Comparison of ENCODE assay signal across 16 cellular contexts in genomic region chr3:150269526-150269925, GRCh38.
DNase-seq lines count a peak whose midpoint lies in the region; ATAC-seq and TF ChIP-seq lines count a peak whose summit lies in the region.
"Had no signal": no experiment of that assay in that cellular context is flagged by ENCODE, and none has a peak within 500 bp of the region (broad histone marks: within the 10 kb centered on the region; RNA-seq: fewer than 3 reads in every experiment).

No MANE protein-coding gene starts in this region.

- no peaks in the 10 kb centered on the region for H3K9me2 ChIP-seq in hepatocyte (replicated peaks; ENCODE audit: insufficient read depth)

- H3K27me3 ChIP-seq in Caco-2 (replicated peaks; ENCODE audit: control insufficient read depth, insufficient read depth, low read length) (no peaks in the 10 kb centered on the region), Panc1 (ENCODE audit: control insufficient read depth, insufficient read depth, low read length) (no peaks in the 10 kb centered on the region), hepatocyte (no peaks in the 10 kb centered on the region), mucosa of rectum (ENCODE audit: control insufficient read depth in 2 of 2, insufficient read depth in 2 of 2, low read length in 2 of 2) (no peaks in the 10 kb centered on the region), H7 (ENCODE audit: control insufficient read depth, insufficient read depth, low read length) (no peaks in the 10 kb centered on the region)
- H3K27me3 ChIP-seq: BLaER1 treated with 17β-estradiol and CSF1 and Interleukin-3, amounts not matched to agents 10 nM and 100 nM had no signal

- peaks cover 21% of the 10 kb centered on the region for H3K4me1 Mint-ChIP-seq in Caco-2 (ENCODE audit: low read depth, unreplicated experiment)
- H3K4me1 Mint-ChIP-seq: CD4-positive, alpha-beta memory T cell; H9 had no signal

- peak overlapping the region; percentile 44 for H3K4me2 ChIP-seq in hepatocyte
- H3K4me2 ChIP-seq: BLaER1 treated with 17β-estradiol and CSF1 and Interleukin-3, amounts not matched to agents 10 nM and 100 nM had no signal

- CTCF ChIA-PET in Caco-2 (lab: Charles Lee) (interaction anchor here (1.3 kb wide), 1 partner anchor 138 kb away, joined by 4 read pairs; the partner anchor contains the start of gene TSC22D2), Panc1 (lab: Charles Lee) (no interaction called here)

- BruUV-seq in Caco-2 (replicated peaks; lab: Mats Ljungman, UMichigan) (no TSS peak), Panc1 (replicated peaks; lab: Mats Ljungman, UMichigan) (no TSS peak)

- H4K20me1 ChIP-seq in hepatocyte (ENCODE audit: insufficient read depth, poor library complexity, severe bottlenecking), result no peaks in the 10 kb centered on the region
- H4K20me1 ChIP-seq: BLaER1 treated with 17β-estradiol and CSF1 and Interleukin-3, amounts not matched to agents 10 nM and 100 nM had no signal

- intact Hi-C loops in Caco-2 (cut with micrococcal nuclease; ENCODE audit: unreplicated experiment), result loop anchor here (2.0 kb wide), 1 partner anchor 15 kb away; no protein-coding TSS in a partner anchor
- intact Hi-C loops in Panc1 (cut with micrococcal nuclease; ENCODE audit: unreplicated experiment), result no loop called here

- no peaks in the 10 kb centered on the region for H3K36me3 Mint-ChIP-seq in Caco-2 (ENCODE audit: insufficient read depth, unreplicated experiment)
- H3K36me3 Mint-ChIP-seq: CD4-positive, alpha-beta memory T cell had no signal

- H3K9me3 Mint-ChIP-seq in Caco-2 (ENCODE audit: unreplicated experiment), result no peaks in the 10 kb centered on the region
- H3K9me3 Mint-ChIP-seq: CD4-positive, alpha-beta memory T cell; H9 had no signal

- no peak for ATAC-seq in Panc1

- H3K9ac ChIP-seq in mucosa of rectum (ENCODE audit: low read depth in 1 of 2, low read length in 2 of 2), result no peak overlapping the region
- H3K9ac ChIP-seq: BLaER1 treated with 17β-estradiol and CSF1 and Interleukin-3, amounts not matched to agents 10 nM and 100 nM had no signal

- H3K27ac ChIP-seq in Panc1 (ENCODE audit: low read length) (peak overlapping the region; percentile 52), hepatocyte (peak overlapping the region; percentile 79), mucosa of rectum (ENCODE audit: low read depth in 2 of 2, low read length in 2 of 2) (peak overlapping the region; percentile 56 to 72)
- H3K27ac ChIP-seq: BLaER1 treated with 17β-estradiol and CSF1 and Interleukin-3, amounts not matched to agents 10 nM and 100 nM had no signal

- in situ Hi-C loops in Panc1 (cut with HindIII; ENCODE audit: low pct_unique_long_range_greater_than_20kb, low sequenced_read_pairs), result no loop called here

- H3K9me3 ChIP-seq in Caco-2, result no peaks in the 10 kb centered on the region
- H3K9me3 ChIP-seq in Panc1 (ENCODE audit: control insufficient read depth, insufficient read depth, low read depth, low read length), result no peaks in the 10 kb centered on the region
- H3K9me3 ChIP-seq in hepatocyte (ENCODE audit: low read depth), result no peaks in the 10 kb centered on the region
- no peaks in the 10 kb centered on the region for H3K9me3 ChIP-seq in mucosa of rectum (ENCODE audit: control insufficient read depth in 2 of 2, low read length in 2 of 2)
- H3K9me3 ChIP-seq: BLaER1 treated with 17β-estradiol and CSF1 and Interleukin-3, amounts not matched to agents 10 nM and 100 nM had no signal

- H3K4me1 ChIP-seq in Caco-2 (peaks cover 39% of the 10 kb centered on the region), Panc1 (ENCODE audit: control insufficient read depth, insufficient read depth, low read length) (peaks cover 4% of the 10 kb centered on the region), hepatocyte (ENCODE audit: insufficient read depth) (peaks cover 4% of the 10 kb centered on the region), mucosa of rectum (ENCODE audit: control insufficient read depth in 2 of 2, insufficient read depth in 2 of 2, low read length in 2 of 2) (peaks cover 3 to 21% of the 10 kb centered on the region in 2 donors)

- DNase-seq in Caco-2 (no peak), Panc1 (ENCODE audit: low read depth, low spot score) (no peak), hepatocyte (ENCODE audit: low spot score) (no peak), H7 (no peak), CD1c-positive myeloid dendritic cell (ENCODE audit: extremely low spot score) (no peak), NCI-H1092 treated with DMSO at 0.1 percent for 48 hours (lab: John Stamatoyannopoulos, UW) (no peak)
- DNase-seq in activated CD4-positive, CD25-positive, alpha-beta regulatory T cell (lab: John Stamatoyannopoulos, UW), result no peak
- DNase-seq: 8988T; ACHN; CD4-positive, alpha-beta memory T cell; DND-41; GDM1; H9; KBM-7 had no signal

- H3K4me3 ChIP-seq in Caco-2 (ENCODE audit: low read depth, low read length) (no peak overlapping the region), Panc1 (ENCODE audit: low read depth in 2 of 2, low read length in 2 of 2) (no peak overlapping the region), hepatocyte (no peak overlapping the region), mucosa of rectum (ENCODE audit: low read length in 2 of 2) (no peak overlapping the region), H7 (ENCODE audit: insufficient read depth, low read depth, low read length) (no peak overlapping the region)
- H3K4me3 ChIP-seq: BLaER1 treated with 17β-estradiol and CSF1 and Interleukin-3, amounts not matched to agents 10 nM and 100 nM had no signal

- H3K27me3 Mint-ChIP-seq in Caco-2 (ENCODE audit: insufficient read depth, unreplicated experiment), result no peaks in the 10 kb centered on the region

- POLR2A ChIA-PET in Caco-2 (lab: Charles Lee), result no interaction called here
- POLR2A ChIA-PET in Panc1 (lab: Charles Lee), result interaction anchor here (0.5 kb wide), 1 partner anchor 139 kb away, joined by 5 read pairs; no protein-coding TSS in a partner anchor

- no peaks in the 10 kb centered on the region for H3K36me3 ChIP-seq in Caco-2 (ENCODE audit: control insufficient read depth, insufficient read depth, low read length)
- H3K36me3 ChIP-seq in Panc1 (ENCODE audit: control insufficient read depth, insufficient read depth, low read length), result no peaks in the 10 kb centered on the region
- no peaks in the 10 kb centered on the region for H3K36me3 ChIP-seq in hepatocyte (replicated peaks; ENCODE audit: insufficient read depth, low read depth)
- no peaks in the 10 kb centered on the region for H3K36me3 ChIP-seq in mucosa of rectum (ENCODE audit: control insufficient read depth in 2 of 2, insufficient read depth in 2 of 2, low read length in 2 of 2)
- no peaks in the 10 kb centered on the region for H3K36me3 ChIP-seq in H7 (replicated peaks; ENCODE audit: control insufficient read depth, insufficient read depth, low read length)
- H3K36me3 ChIP-seq: BLaER1 treated with 17β-estradiol and CSF1 and Interleukin-3, amounts not matched to agents 10 nM and 100 nM had no signal

- H3K27ac Mint-ChIP-seq in Caco-2 (ENCODE audit: unreplicated experiment), result peak overlapping the region; percentile 66
- H3K27ac Mint-ChIP-seq: CD4-positive, alpha-beta memory T cell; H9 had no signal

- H3K4me3 Mint-ChIP-seq in Caco-2 (ENCODE audit: unreplicated experiment), result peak overlapping the region; percentile 67
- H3K4me3 Mint-ChIP-seq: CD4-positive, alpha-beta memory T cell; H9 had no signal

- H2AFZ ChIP-seq in hepatocyte, result no peak overlapping the region

- TF ChIP-seq CTCF in Caco-2 (IDR thresholded peaks at IDR 0.05; ENCODE audit: insufficient read depth in 1 of 2, low read depth in 1 of 2, low read length in 1 of 2, severe bottlenecking in 1 of 2, unreplicated experiment in 1 of 2), result no peak
- no peak for TF ChIP-seq CTCF in Panc1 (IDR thresholded peaks at IDR 0.05)
- no peak for TF ChIP-seq CTCF in hepatocyte (IDR thresholded peaks at IDR 0.05; ENCODE audit: poor library complexity)

- whole genome bisulfite sequencing in hepatocyte (ENCODE audit: low lambda C conversion rate, missing lambda C conversion rate), result 47% methylated on average over 3 of the region's 3 CpGs

- no peaks in the 10 kb centered on the region for H3K79me2 ChIP-seq in hepatocyte
